ENCODE assay signal across 9 cellular contexts in the genomic region with DNA sequence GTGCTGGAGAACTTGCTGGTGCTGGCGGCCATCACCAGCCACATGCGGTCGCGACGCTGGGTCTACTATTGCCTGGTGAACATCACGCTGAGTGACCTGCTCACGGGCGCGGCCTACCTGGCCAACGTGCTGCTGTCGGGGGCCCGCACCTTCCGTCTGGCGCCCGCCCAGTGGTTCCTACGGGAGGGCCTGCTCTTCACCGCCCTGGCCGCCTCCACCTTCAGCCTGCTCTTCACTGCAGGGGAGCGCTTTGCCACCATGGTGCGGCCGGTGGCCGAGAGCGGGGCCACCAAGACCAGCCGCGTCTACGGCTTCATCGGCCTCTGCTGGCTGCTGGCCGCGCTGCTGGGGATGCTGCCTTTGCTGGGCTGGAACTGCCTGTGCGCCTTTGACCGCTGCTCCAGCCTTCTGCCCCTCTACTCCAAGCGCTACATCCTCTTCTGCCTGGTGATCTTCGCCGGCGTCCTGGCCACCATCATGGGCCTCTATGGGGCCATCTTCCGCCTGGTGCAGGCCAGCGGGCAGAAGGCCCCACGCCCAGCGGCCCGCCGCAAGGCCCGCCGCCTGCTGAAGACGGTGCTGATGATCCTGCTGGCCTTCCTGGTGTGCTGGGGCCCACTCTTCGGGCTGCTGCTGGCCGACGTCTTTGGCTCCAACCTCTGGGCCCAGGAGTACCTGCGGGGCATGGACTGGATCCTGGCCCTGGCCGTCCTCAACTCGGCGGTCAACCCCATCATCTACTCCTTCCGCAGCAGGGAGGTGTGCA. TPM values are rescaled to one million over a fixed set of nuclear protein-coding genes. Genes with fewer than 3 reads are reported as not detected.
DNase-seq lines count a peak whose midpoint lies in the region; ATAC-seq and TF ChIP-seq lines count a peak whose summit lies in the region.
"Had no signal": no experiment of that assay in that cellular context is flagged by ENCODE, and none has a peak within 500 bp of the region (broad histone marks: within the 10 kb centered on the region; RNA-seq: fewer than 3 reads in every experiment).

No MANE protein-coding gene starts in this region.

- peaks cover 32% of the 10 kb centered on the region for H3K36me3 Mint-ChIP-seq in activated T-helper 1 cell treated with anti-CD3 and anti-CD28 coated beads, Interleukin-12 subunit alpha, Interleukin-12 subunit beta, Interleukin-2, Interleukin-4 antibody, amounts not matched to agents 30 ng/mL and 10 ng/mL and 1 ng/mL, durations not matched to agents 14 hours and 24 hours and 36 hours (ENCODE audit: low read depth)
- H3K36me3 Mint-ChIP-seq in natural killer cell = no peaks in the 10 kb centered on the region

- no peaks in the 10 kb centered on the region for H3K27me3 ChIP-seq in GM06990 (replicated peaks; ENCODE audit: control insufficient read depth, insufficient read depth, low read length)

- intact Hi-C loops in activated T-helper 1 cell treated with anti-CD3 and anti-CD28 coated beads, Interleukin-12 subunit alpha, Interleukin-12 subunit beta, Interleukin-2, Interleukin-4 antibody, amounts not matched to agents 30 ng/mL and 10 ng/mL and 1 ng/mL, durations not matched to agents 14 hours and 24 hours and 36 hours (cut with micrococcal nuclease) = loop anchor here (1.0 to 5.0 kb wide), 2 partner anchors 24 to 117 kb away; partner anchors contain the start of gene TLE5
- intact Hi-C loops in natural killer cell (cut with micrococcal nuclease) = loop anchor here (5.0 kb wide), 1 partner anchor 47 kb away; no protein-coding TSS in a partner anchor

- peak overlapping the region; percentile 98 for H3K27ac Mint-ChIP-seq in activated T-helper 1 cell treated with anti-CD3 and anti-CD28 coated beads, Interleukin-12 subunit alpha, Interleukin-12 subunit beta, Interleukin-2, Interleukin-4 antibody, amounts not matched to agents 30 ng/mL and 10 ng/mL and 1 ng/mL, durations not matched to agents 14 hours and 24 hours and 36 hours
- peak overlapping the region; percentile 90 to 96 for H3K27ac Mint-ChIP-seq in natural killer cell

- no peak for TF ChIP-seq CTCF in GM06990 (IDR thresholded peaks at IDR 0.05; ENCODE audit: insufficient read depth, low read length, poor library complexity, severe bottlenecking)
- no peak for TF ChIP-seq CTCF in natural killer cell (IDR thresholded peaks at IDR 0.05)

- peak; percentile 15 for ATAC-seq in HG02798 (IDR thresholded peaks at IDR 0.05; ENCODE audit: poor library complexity, unreplicated experiment)
- peak; percentile 11 to 41 (median 25) for ATAC-seq in natural killer cell
- ATAC-seq in GM21360 (IDR thresholded peaks at IDR 0.05; ENCODE audit: unreplicated experiment) = no peak
- no peak for ATAC-seq in GM18519 (IDR thresholded peaks at IDR 0.05; ENCODE audit: low FRiP score, unreplicated experiment)

- peaks cover 2% of the 10 kb centered on the region for H3K27me3 Mint-ChIP-seq in activated T-helper 1 cell treated with anti-CD3 and anti-CD28 coated beads, Interleukin-12 subunit alpha, Interleukin-12 subunit beta, Interleukin-2, Interleukin-4 antibody, amounts not matched to agents 30 ng/mL and 10 ng/mL and 1 ng/mL, durations not matched to agents 14 hours and 24 hours and 36 hours (ENCODE audit: insufficient read depth)
- no peaks in the 10 kb centered on the region for H3K27me3 Mint-ChIP-seq in natural killer cell (ENCODE audit: low read depth in 2 of 2)

- no peaks in the 10 kb centered on the region for H3K36me3 ChIP-seq in GM06990 (ENCODE audit: control insufficient read depth, insufficient read depth, low read length)

- peak overlapping the region; percentile 87 for H3K4me3 ChIP-seq in GM06990 (replicated peaks; ENCODE audit: low read depth, low read length)

- H3K9me3 Mint-ChIP-seq in activated T-helper 1 cell treated with anti-CD3 and anti-CD28 coated beads, Interleukin-12 subunit alpha, Interleukin-12 subunit beta, Interleukin-2, Interleukin-4 antibody, amounts not matched to agents 30 ng/mL and 10 ng/mL and 1 ng/mL, durations not matched to agents 14 hours and 24 hours and 36 hours = no peaks in the 10 kb centered on the region
- H3K9me3 Mint-ChIP-seq in natural killer cell = no peaks in the 10 kb centered on the region

- DNase-seq in GM06990 (ENCODE audit: extremely low read depth, insufficient read length) (peak; percentile 68), natural killer cell (peak; percentile 30), COR-L47 (lab: John Stamatoyannopoulos, UW) (no peak), NCI-H446 treated with DMSO at 0.1 percent for 48 hours (lab: John Stamatoyannopoulos, UW) (no peak)
- no peak for DNase-seq in activated T-helper 1 cell treated with anti-CD3 and anti-CD28 coated beads, Interleukin-12 subunit alpha, Interleukin-12 subunit beta, Interleukin-2, Interleukin-4 antibody, amounts not matched to agents 30 ng/mL and 10 ng/mL and 1 ng/mL, durations not matched to agents 14 hours and 24 hours and 36 hours (ENCODE audit: low spot score)

- H3K4me1 Mint-ChIP-seq in activated T-helper 1 cell treated with anti-CD3 and anti-CD28 coated beads, Interleukin-12 subunit alpha, Interleukin-12 subunit beta, Interleukin-2, Interleukin-4 antibody, amounts not matched to agents 30 ng/mL and 10 ng/mL and 1 ng/mL, durations not matched to agents 14 hours and 24 hours and 36 hours (ENCODE audit: low read depth) = peaks cover 34% of the 10 kb centered on the region
- H3K4me1 Mint-ChIP-seq in natural killer cell = peaks cover 32 to 51% of the 10 kb centered on the region in 2 donors

- H3K4me3 Mint-ChIP-seq in activated T-helper 1 cell treated with anti-CD3 and anti-CD28 coated beads, Interleukin-12 subunit alpha, Interleukin-12 subunit beta, Interleukin-2, Interleukin-4 antibody, amounts not matched to agents 30 ng/mL and 10 ng/mL and 1 ng/mL, durations not matched to agents 14 hours and 24 hours and 36 hours = peak overlapping the region; percentile 99
- H3K4me3 Mint-ChIP-seq in natural killer cell = peak overlapping the region; percentile 95

RNA-seq across cellular contexts. Expression of gene S1PR4, which starts 0.6 kb away (rescaled TPM):
- 44.3 and 45.3 TPM in 2 replicates for total RNA-seq in activated T-helper 1 cell treated with anti-CD3 and anti-CD28 coated beads, Interleukin-12 subunit alpha, Interleukin-12 subunit beta, Interleukin-2, Interleukin-4 antibody, amounts not matched to agents 30 ng/mL and 10 ng/mL and 1 ng/mL, durations not matched to agents 14 hours and 24 hours and 36 hours
- total RNA-seq in natural killer cell = 10 to 100 TPM; 37.1 to 60.4 (median 51.7) TPM

RNA-seq across cellular contexts. Expression of gene NCLN, which starts 6.6 kb away (rescaled TPM):
- 112 and 118 TPM in 2 replicates for total RNA-seq in activated T-helper 1 cell treated with anti-CD3 and anti-CD28 coated beads, Interleukin-12 subunit alpha, Interleukin-12 subunit beta, Interleukin-2, Interleukin-4 antibody, amounts not matched to agents 30 ng/mL and 10 ng/mL and 1 ng/mL, durations not matched to agents 14 hours and 24 hours and 36 hours
- 10 to 100 TPM; 39.6 to 61.4 (median 49.0) TPM for total RNA-seq in natural killer cell

RNA-seq across cellular contexts. Expression of gene GNA15, which starts 43.3 kb away (rescaled TPM):
- 103 and 109 TPM in 2 replicates for total RNA-seq in activated T-helper 1 cell treated with anti-CD3 and anti-CD28 coated beads, Interleukin-12 subunit alpha, Interleukin-12 subunit beta, Interleukin-2, Interleukin-4 antibody, amounts not matched to agents 30 ng/mL and 10 ng/mL and 1 ng/mL, durations not matched to agents 14 hours and 24 hours and 36 hours
- total RNA-seq in natural killer cell = 10 to 100 TPM in 1 of 3 donors, 1 to 10 TPM in 2; 3.9 to 10.4 (median 8.4) TPM

RNA-seq across cellular contexts. Expression of gene CELF5, which starts 45.3 kb away (rescaled TPM):
- total RNA-seq in activated T-helper 1 cell treated with anti-CD3 and anti-CD28 coated beads, Interleukin-12 subunit alpha, Interleukin-12 subunit beta, Interleukin-2, Interleukin-4 antibody, amounts not matched to agents 30 ng/mL and 10 ng/mL and 1 ng/mL, durations not matched to agents 14 hours and 24 hours and 36 hours = 0.08 and 0.12 TPM in 2 replicates
- total RNA-seq in natural killer cell = under 1 TPM in 2 of 3 donors, not detected in 1; 0.41 to 0.83 TPM
- total RNA-seq: pulmonary artery endothelial cell had no signal

Comparison
In these comparisons a context has a peak if more than half of its experiments do, and no peak if none do; other contexts are left out.
1. DNase-seq: peak in GM06990 (single experiment) and natural killer cell (single experiment); none in activated T-helper 1 cell treated with anti-CD3 and anti-CD28 coated beads, Interleukin-12 subunit alpha, Interleukin-12 subunit beta, Interleukin-2, Interleukin-4 antibody, amounts not matched to agents 30 ng/mL and 10 ng/mL and 1 ng/mL, durations not matched to agents 14 hours and 24 hours and 36 hours (single experiment), COR-L47 (single experiment) and NCI-H446 treated with DMSO at 0.1 percent for 48 hours (single experiment).
2. ATAC-seq: peak in HG02798 (single experiment) and natural killer cell (3 of 3); none in GM21360 (single experiment) and GM18519 (single experiment).